8 cellular contexts compared by ENCODE assay signal in the genomic region with DNA sequence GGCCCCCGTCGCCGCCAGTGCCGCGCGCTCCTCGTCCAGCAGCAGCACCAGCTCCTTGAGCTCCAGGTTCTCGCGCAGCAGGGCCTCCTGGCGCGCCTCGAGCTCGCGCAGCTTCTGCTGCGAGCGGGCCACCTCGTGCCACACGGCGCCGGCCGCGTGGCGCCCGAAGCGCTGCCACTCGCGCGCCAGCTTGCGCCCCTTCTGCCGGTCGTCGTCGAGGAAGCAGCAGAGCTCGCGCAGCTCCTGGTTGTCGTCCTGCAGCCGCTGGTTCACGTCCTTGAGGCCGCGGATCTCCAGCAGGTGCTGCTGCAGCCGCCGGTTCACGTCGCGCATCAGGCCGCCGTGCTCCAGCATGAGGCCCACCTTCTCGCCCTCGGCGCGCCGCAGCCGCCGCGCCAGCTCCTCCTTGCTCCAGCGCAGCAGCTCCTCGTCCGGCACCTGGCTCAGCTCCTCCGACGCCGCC. TPM values are rescaled to one million over a fixed set of nuclear protein-coding genes. Genes with fewer than 3 reads are reported as not detected.
DNase-seq lines count a peak whose midpoint lies in the region; ATAC-seq, FAIRE-seq and TF ChIP-seq lines count a peak whose summit lies in the region.

No MANE protein-coding gene starts in this region.

- H3K36me3 ChIP-seq in lung (ENCODE audit: control insufficient read depth in 2 of 2, insufficient read depth in 2 of 2, low read length in 2 of 2) = no peaks in the 10 kb centered on the region

- FAIRE-seq in D721Med (lab: Jason Lieb, UNC) = no peak

- no peaks in the 10 kb centered on the region for H3K9me3 Mint-ChIP-seq in T-cell
- peaks cover 0 to 3% (median 0%) of the 10 kb centered on the region in 5 experiments for H3K9me3 Mint-ChIP-seq in brain
- no peaks in the 10 kb centered on the region for H3K9me3 Mint-ChIP-seq in stimulated activated naive CD8-positive, alpha-beta T cell treated with anti-CD3 and anti-CD28 coated beads, Interleukin-15, amount 100 ng/mL, for 72 hours

- H3K27me3 Mint-ChIP-seq in T-cell (no peaks in the 10 kb centered on the region), brain (peaks cover 21% of the 10 kb centered on the region)
- H3K27me3 Mint-ChIP-seq in stimulated activated naive CD8-positive, alpha-beta T cell treated with anti-CD3 and anti-CD28 coated beads, Interleukin-15, amount 100 ng/mL, for 72 hours = no peaks in the 10 kb centered on the region

- CTCF ChIA-PET in T-cell (lab: Charles Lee) = interaction anchor here in 1 of 2 donors (0.6 to 0.9 kb wide), 2 partner anchors 123 to 283 kb away, joined by 3 read pairs; a partner anchor contains a TSS

- whole genome bisulfite sequencing in lung, 2 donors = 7 to 9% methylated on average over 29 to 61 of the region's 61 CpGs

- H3K36me3 Mint-ChIP-seq in T-cell = no peaks in the 10 kb centered on the region
- H3K36me3 Mint-ChIP-seq in brain = no peaks in the 10 kb centered on the region

- ATAC-seq in HG02973 (IDR thresholded peaks at IDR 0.05; ENCODE audit: unreplicated experiment) (peak; percentile 7), T-cell (replicated peaks in 1 of 4) (peak; percentile 2 to 15 (median 10)), lung (ENCODE audit: insufficient read depth, low FRiP score) (no peak)
- peak; percentile 22 for ATAC-seq in stimulated activated naive CD8-positive, alpha-beta T cell treated with anti-CD3 and anti-CD28 coated beads, Interleukin-15, amount 100 ng/mL, for 72 hours

- peak overlapping the region; percentile 59 for H3K4me3 ChIP-seq in lung

- H3K4me1 ChIP-seq in lung (ENCODE audit: control insufficient read depth in 2 of 2, insufficient read depth in 2 of 2, low read length in 2 of 2) = peaks cover 23 to 29% of the 10 kb centered on the region in 2 donors

- H3K27ac ChIP-seq in lung (ENCODE audit: low read depth in 1 of 2, low read length in 1 of 2) = peak overlapping the region; percentile 62 to 66

- H3K27ac Mint-ChIP-seq in T-cell (no peak overlapping the region), brain (no peak overlapping the region)
- H3K27ac Mint-ChIP-seq in stimulated activated naive CD8-positive, alpha-beta T cell treated with anti-CD3 and anti-CD28 coated beads, Interleukin-15, amount 100 ng/mL, for 72 hours = no peak overlapping the region

- TF ChIP-seq CTCF in brain (conservative IDR thresholded peaks at IDR 0.05) (no peak), lung (IDR thresholded peaks at IDR 0.05; ENCODE audit: control extremely low read depth, extremely low read depth) (no peak), D721Med (IDR thresholded peaks at IDR 0.05; ENCODE audit: insufficient read depth, missing control alignments) (no peak)

- H3K4me1 Mint-ChIP-seq in T-cell (peaks cover 34 to 46% (median 36%) of the 10 kb centered on the region in 3 donors), brain (peaks cover 56% of the 10 kb centered on the region)
- H3K4me1 Mint-ChIP-seq in stimulated activated naive CD8-positive, alpha-beta T cell treated with anti-CD3 and anti-CD28 coated beads, Interleukin-15, amount 100 ng/mL, for 72 hours = peaks cover 40% of the 10 kb centered on the region

- H3K9me3 ChIP-seq in lung (ENCODE audit: control insufficient read depth in 2 of 2, insufficient read depth in 1 of 2, low read length in 1 of 2) = no peaks in the 10 kb centered on the region

- peak; percentile 36 for DNase-seq in Caki2 (ENCODE audit: low read depth)
- DNase-seq in T-cell = peak; percentile 12 to 66 (median 44)
- DNase-seq in lung (ENCODE audit: low spot score) = no peak
- DNase-seq in stimulated activated naive CD8-positive, alpha-beta T cell treated with anti-CD3 and anti-CD28 coated beads, Interleukin-15, amount 100 ng/mL, for 72 hours = peak; percentile 69 to 70
- DNase-seq in kidney glomerular epithelial cell (lab: John Stamatoyannopoulos, UW) = no peak
- no peak for DNase-seq in D721Med (ENCODE audit: insufficient read length, low spot score)

- peak overlapping the region; percentile 47 to 66 (median 56) for H3K4me3 Mint-ChIP-seq in T-cell
- peak overlapping the region; percentile 66 to 82 (median 76) for H3K4me3 Mint-ChIP-seq in brain
- H3K4me3 Mint-ChIP-seq in stimulated activated naive CD8-positive, alpha-beta T cell treated with anti-CD3 and anti-CD28 coated beads, Interleukin-15, amount 100 ng/mL, for 72 hours = peak overlapping the region; percentile 37 to 71

- in situ Hi-C loops in Caki2 (cut with HindIII; ENCODE audit: low pct_unique_long_range_greater_than_20kb, low sequenced_read_pairs) = no loop called here

- POLR2A ChIA-PET in T-cell (lab: Charles Lee) = interaction anchor here in 1 of 2 donors (1.1 kb wide), 1 partner anchor 122 kb away, joined by 5 read pairs; a partner anchor contains a TSS

- H3K27me3 ChIP-seq in lung (ENCODE audit: control insufficient read depth, insufficient read depth) = no peaks in the 10 kb centered on the region

RNA-seq across cellular contexts. Expression of a gene that starts 0.5 kb away (rescaled TPM):
- 21.6 and 28.3 TPM in 2 replicates for total RNA-seq in Caki2 (2014; rRNA removed; shearing (Covaris generic); ENCODE audit: low replicate concordance)
- total RNA-seq in T-cell (10 to 100 TPM in 1 of 5 donors, 1 to 10 TPM in 4; 6.6 to 12.0 (median 9.1) TPM), lung (10 to 100 TPM in 1 of 2 donors, 1 to 10 TPM in 1; 2.8 to 19.8 TPM)
- polyA plus RNA-seq in brain (ENCODE audit: insufficient read depth, low read depth, low replicate concordance) (41.4 TPM), lung (10 to 100 TPM; 16.0 to 19.2 TPM)

RNA-seq across cellular contexts. Expression of a gene that starts 41.4 kb away (rescaled TPM):
- total RNA-seq in Caki2 (2014; rRNA removed; shearing (Covaris generic); ENCODE audit: low replicate concordance) = 0.03 TPM in 1 of 2 replicates, not detected in the other
- total RNA-seq in T-cell (under 1 TPM; 0.05 to 0.35 (median 0.23) TPM), lung (1 to 10 TPM; 1.7 to 4.0 TPM)
- polyA plus RNA-seq in brain (ENCODE audit: insufficient read depth, low read depth, low replicate concordance) (3.1 TPM), lung (under 1 TPM; 0.31 to 0.64 TPM)

Comparison
In these comparisons a context has a peak if more than half of its experiments do, and no peak if none do; other contexts are left out.
1. DNase-seq: peak in Caki2 (single experiment), T-cell (34 of 34) and stimulated activated naive CD8-positive, alpha-beta T cell treated with anti-CD3 and anti-CD28 coated beads, Interleukin-15, amount 100 ng/mL, for 72 hours (2 of 2); none in lung (single experiment), kidney glomerular epithelial cell (single experiment) and D721Med (single experiment).
2. Peak in every context shown above with its lines, with median percentiles within 50 percentile points of each other: H3K4me3 Mint-ChIP-seq.